1 cellular context compared by ENCODE assay signal in genomic region chr10:101140950-101141621, GRCh38.
TF ChIP-seq lines count a peak whose summit lies in the region.

No MANE protein-coding gene starts in this region.

TF ChIP-seq in WTC11, 78 proteins besides CTCF, POLR2A, EP300 and RAD21 (continued from another document):
- TF ChIP-seq PRDM15 (CRISPR knock-in tag; IDR thresholded peaks at IDR 0.05) (no peak; the same call in 1 of the 2 replicates), ZNF219 (CRISPR knock-in tag; IDR thresholded peaks at IDR 0.05; ENCODE audit: borderline replicate concordance) (no peak), JUN (CRISPR knock-in tag; IDR thresholded peaks at IDR 0.05) (no peak), ZNF317 (CRISPR knock-in tag; IDR thresholded peaks at IDR 0.05; ENCODE audit: borderline replicate concordance, low read depth) (no peak), MAX (CRISPR knock-in tag; IDR thresholded peaks at IDR 0.05) (no peak), AR (CRISPR knock-in tag; IDR thresholded peaks at IDR 0.05) (no peak), CBFB (CRISPR knock-in tag; IDR thresholded peaks at IDR 0.05; ENCODE audit: low read depth) (no peak), NR3C1 (CRISPR knock-in tag; conservative IDR thresholded peaks at IDR 0.05; ENCODE audit: low read depth) (no peak), MYBL2 (CRISPR knock-in tag; IDR thresholded peaks at IDR 0.05) (no peak), FOXJ3 (CRISPR knock-in tag; IDR thresholded peaks at IDR 0.05; ENCODE audit: borderline replicate concordance) (no peak), IRF2 (CRISPR knock-in tag; IDR thresholded peaks at IDR 0.05; ENCODE audit: borderline replicate concordance, low read depth) (no peak), ZNF232 (CRISPR knock-in tag; IDR thresholded peaks at IDR 0.05) (no peak), TEAD4 (CRISPR knock-in tag; IDR thresholded peaks at IDR 0.05) (no peak), SMAD4 (CRISPR knock-in tag; IDR thresholded peaks at IDR 0.05) (no peak), ATF3 (CRISPR knock-in tag; conservative IDR thresholded peaks at IDR 0.05) (no peak), KAT7 (CRISPR knock-in tag; IDR thresholded peaks at IDR 0.05; ENCODE audit: borderline replicate concordance) (no peak)
- TF ChIP-seq, protein P1, sequence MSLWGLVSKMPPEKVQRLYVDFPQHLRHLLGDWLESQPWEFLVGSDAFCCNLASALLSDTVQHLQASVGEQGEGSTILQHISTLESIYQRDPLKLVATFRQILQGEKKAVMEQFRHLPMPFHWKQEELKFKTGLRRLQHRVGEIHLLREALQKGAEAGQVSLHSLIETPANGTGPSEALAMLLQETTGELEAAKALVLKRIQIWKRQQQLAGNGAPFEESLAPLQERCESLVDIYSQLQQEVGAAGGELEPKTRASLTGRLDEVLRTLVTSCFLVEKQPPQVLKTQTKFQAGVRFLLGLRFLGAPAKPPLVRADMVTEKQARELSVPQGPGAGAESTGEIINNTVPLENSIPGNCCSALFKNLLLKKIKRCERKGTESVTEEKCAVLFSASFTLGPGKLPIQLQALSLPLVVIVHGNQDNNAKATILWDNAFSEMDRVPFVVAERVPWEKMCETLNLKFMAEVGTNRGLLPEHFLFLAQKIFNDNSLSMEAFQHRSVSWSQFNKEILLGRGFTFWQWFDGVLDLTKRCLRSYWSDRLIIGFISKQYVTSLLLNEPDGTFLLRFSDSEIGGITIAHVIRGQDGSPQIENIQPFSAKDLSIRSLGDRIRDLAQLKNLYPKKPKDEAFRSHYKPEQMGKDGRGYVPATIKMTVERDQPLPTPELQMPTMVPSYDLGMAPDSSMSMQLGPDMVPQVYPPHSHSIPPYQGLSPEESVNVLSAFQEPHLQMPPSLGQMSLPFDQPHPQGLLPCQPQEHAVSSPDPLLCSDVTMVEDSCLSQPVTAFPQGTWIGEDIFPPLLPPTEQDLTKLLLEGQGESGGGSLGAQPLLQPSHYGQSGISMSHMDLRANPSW (CRISPR knock-in tag; conservative IDR thresholded peaks at IDR 0.05; ENCODE audit: low read depth), result no peak
TF ChIP-seq in WTC11: peak in this region for 0.
